9 cellular contexts compared by ENCODE assay signal in the genomic region with DNA sequence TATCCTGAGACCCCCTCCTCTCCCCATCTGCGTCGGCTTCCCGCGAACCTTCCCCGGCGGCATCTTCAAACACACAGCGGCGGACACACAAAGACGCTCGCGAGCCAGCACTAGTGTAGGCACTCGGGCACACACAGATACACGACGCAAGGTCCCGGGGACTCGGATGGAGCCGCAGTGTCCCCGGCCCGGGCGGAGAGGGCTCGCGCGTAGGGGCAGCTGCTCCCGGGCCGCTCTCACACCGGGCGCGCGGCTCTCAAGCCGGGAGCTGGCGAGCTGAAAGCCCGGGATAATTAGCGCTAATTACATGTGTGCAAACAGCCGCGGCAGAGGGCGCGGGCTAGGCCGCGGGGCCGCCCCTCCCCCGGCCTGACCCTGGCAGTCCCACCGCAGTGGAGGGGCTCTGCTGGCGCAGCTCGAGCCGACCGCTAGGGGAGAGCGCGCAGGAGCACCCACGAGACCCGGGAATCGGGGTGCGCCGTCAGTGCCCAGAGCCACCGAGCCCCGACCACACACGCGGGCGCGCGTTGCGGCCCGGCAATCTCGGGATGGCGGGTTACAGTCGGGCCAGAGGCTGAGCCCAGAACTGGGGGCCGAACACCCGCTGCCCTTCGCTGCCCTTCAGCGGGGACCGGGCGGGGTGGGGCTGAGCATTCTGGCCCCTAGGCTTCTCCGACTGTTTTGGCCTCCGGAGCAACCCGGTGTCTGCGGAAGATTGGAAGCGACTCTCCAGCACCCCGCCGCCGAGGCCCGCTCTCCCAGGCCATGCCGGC.
DNase-seq lines count a peak whose midpoint lies in the region; ATAC-seq and TF ChIP-seq lines count a peak whose summit lies in the region.
"Had no signal": no experiment of that assay in that cellular context is flagged by ENCODE, and none has a peak within 500 bp of the region (broad histone marks: within the 10 kb centered on the region; RNA-seq: fewer than 3 reads in every experiment).

No MANE protein-coding gene starts in this region.

- peak overlapping the region; percentile 67 for H2AFZ ChIP-seq in mammary epithelial cell (ENCODE audit: low read depth, low read length)

- H3K4me1 ChIP-seq in mammary epithelial cell (ENCODE audit: insufficient read depth, low read length) = peaks cover 21% of the 10 kb centered on the region
- H3K4me1 ChIP-seq in testis = peaks cover 15% of the 10 kb centered on the region
- H3K4me1 ChIP-seq in adrenal gland (replicated peaks in 1 of 2) = peaks cover 0 to 20% of the 10 kb centered on the region in 2 donors

- peak overlapping the region; percentile 91 for H3K4me2 ChIP-seq in mammary epithelial cell (ENCODE audit: insufficient read depth, low read depth, low read length)

- no peaks in the 10 kb centered on the region for H3K79me2 ChIP-seq in mammary epithelial cell (ENCODE audit: insufficient read depth, low read length)

- H4K20me1 ChIP-seq in mammary epithelial cell (ENCODE audit: insufficient read depth, low read length) = no peaks in the 10 kb centered on the region

- dilution Hi-C loops in mammary epithelial cell (cut with HindIII; ENCODE audit: low sequenced_read_pairs) = loop anchor here (10.0 kb wide), 1 partner anchor 335 kb away; no protein-coding TSS in a partner anchor

- H3K9me3 ChIP-seq in mammary epithelial cell (replicated peaks; ENCODE audit: insufficient read depth, low read length) (no peaks in the 10 kb centered on the region), testis (no peaks in the 10 kb centered on the region), adrenal gland (replicated peaks in 1 of 3) (no peaks in the 10 kb centered on the region)
- H3K9me3 ChIP-seq: SJSA1 had no signal

- DNase-seq in GM06990 (ENCODE audit: extremely low read depth, insufficient read length) (peak; percentile 22), NCI-H1930 (lab: John Stamatoyannopoulos, UW) (peak; percentile 45 to 53), mammary epithelial cell (no peak), testis (no peak), adrenal gland (no peak), ureter (ENCODE audit: low spot score) (no peak)

- H3K4me3 ChIP-seq in GM06990 (replicated peaks; ENCODE audit: low read depth, low read length) = no peak overlapping the region
- peak overlapping the region in 2 of 3 experiments; percentile 33 to 39 for H3K4me3 ChIP-seq in mammary epithelial cell (replicated peaks in 1 of 3; ENCODE audit: insufficient read depth in 1 of 3, low read depth in 2 of 3, low read length in 3 of 3)
- H3K4me3 ChIP-seq in testis = peak overlapping the region; percentile 25 to 48
- peak overlapping the region in 1 of 4 donors; percentile 44 for H3K4me3 ChIP-seq in adrenal gland
- H3K4me3 ChIP-seq: SJSA1 had no signal

- no peak for ATAC-seq in HG03196 (IDR thresholded peaks at IDR 0.05; ENCODE audit: unreplicated experiment)

- in situ Hi-C loops in mammary epithelial cell (cut with MboI; ENCODE audit: low sequenced_read_pairs in 2 of 2) = loop anchor here (5.0 to 25.0 kb wide), 4 partner anchors 182 to 522 kb away; a partner anchor contains a TSS

- TF ChIP-seq CTCF in GM06990 (IDR thresholded peaks at IDR 0.05; ENCODE audit: insufficient read depth, low read length, poor library complexity, severe bottlenecking) = peak; percentile 21
- peak; percentile 5 to 32 for TF ChIP-seq CTCF in mammary epithelial cell (conservative IDR thresholded peaks at IDR 0.05 in 1 of 2, IDR thresholded peaks at IDR 0.05 in 1 of 2; ENCODE audit: extremely low read depth in 1 of 2, insufficient read depth in 1 of 2, low read depth in 1 of 2, low read length in 2 of 2)
- peak in 2 of 3 experiments; percentile 16 to 34 for TF ChIP-seq CTCF in testis (IDR thresholded peaks at IDR 0.05)
- peak in 3 of 6 experiments; percentile 16 to 30 (median 29) for TF ChIP-seq CTCF in adrenal gland (IDR thresholded peaks at IDR 0.05)

- H3K9ac ChIP-seq in mammary epithelial cell (ENCODE audit: insufficient read depth, low read length) = no peak overlapping the region

- H3K27ac ChIP-seq in mammary epithelial cell (ENCODE audit: insufficient read depth, low read depth, low read length) (no peak overlapping the region), layer of hippocampus (ENCODE audit: low read depth, low read length) (peak overlapping the region; percentile 58), testis (no peak overlapping the region), adrenal gland (peak overlapping the region in 1 of 5 donors; percentile 55)
- H3K27ac ChIP-seq: SJSA1 had no signal

- H3K36me3 ChIP-seq in GM06990 (ENCODE audit: control insufficient read depth, insufficient read depth, low read length) (no peaks in the 10 kb centered on the region), mammary epithelial cell (ENCODE audit: insufficient read depth, low read length) (no peaks in the 10 kb centered on the region), testis (ENCODE audit: low read depth, missing control alignments) (no peaks in the 10 kb centered on the region), adrenal gland (replicated peaks in 1 of 2) (no peaks in the 10 kb centered on the region)
- H3K36me3 ChIP-seq: SJSA1 had no signal

- intact Hi-C loops in mammary epithelial cell (cut with micrococcal nuclease) = loop anchor here (1.0 to 5.0 kb wide), 7 partner anchors 17 to 532 kb away; no protein-coding TSS in a partner anchor
- intact Hi-C loops in testis (cut with DNase I; ENCODE audit: low total_unique reads) = loop anchor here (5.0 kb wide), 1 partner anchor 272 kb away; a partner anchor contains a TSS
- intact Hi-C loops in adrenal gland (cut with DNase I) = loop anchor here (2.0 to 5.0 kb wide), 2 partner anchors 277 kb away; no protein-coding TSS in a partner anchor

- H3K27me3 ChIP-seq in GM06990 (replicated peaks; ENCODE audit: control insufficient read depth, insufficient read depth, low read length) (peaks cover 2% of the 10 kb centered on the region), mammary epithelial cell (ENCODE audit: insufficient read depth, low read length) (peaks cover 29% of the 10 kb centered on the region), layer of hippocampus (ENCODE audit: control insufficient read depth, insufficient read depth, low read length) (peaks cover 37% of the 10 kb centered on the region), testis (no peaks in the 10 kb centered on the region), adrenal gland (peaks cover 53% of the 10 kb centered on the region)
- H3K27me3 ChIP-seq: SJSA1 had no signal

- TF ChIP-seq POLR2A in testis (IDR thresholded peaks at IDR 0.05) (no peak), adrenal gland (IDR thresholded peaks at IDR 0.05) (no peak)

- BruUV-seq in mammary epithelial cell (replicated peaks; lab: Mats Ljungman, UMichigan) = no TSS peak

- CTCF ChIA-PET in mammary epithelial cell (lab: Charles Lee; ENCODE audit: low non-redundant PET) = no interaction called here

- 2% methylated on average over 31 of the region's 81 CpGs for WGBS in mammary epithelial cell (ENCODE audit: low coverage, missing lambda C conversion rate)
- 0 to 1% methylated on average over 37 to 77 of the region's 81 CpGs for WGBS in testis, 2 donors
- WGBS in adrenal gland, 4 donors = 0 to 3% (median 2%) methylated on average over 4 to 81 of the region's 81 CpGs

Comparison
In these comparisons a context has a peak if more than half of its experiments do, and no peak if none do; other contexts are left out.
1. DNase-seq: peak in GM06990 (single experiment) and NCI-H1930 (2 of 2); none in mammary epithelial cell (single experiment), testis (single experiment), adrenal gland (0 of 7) and ureter (single experiment).